8 cellular contexts compared by ENCODE assay signal in the genomic region with DNA sequence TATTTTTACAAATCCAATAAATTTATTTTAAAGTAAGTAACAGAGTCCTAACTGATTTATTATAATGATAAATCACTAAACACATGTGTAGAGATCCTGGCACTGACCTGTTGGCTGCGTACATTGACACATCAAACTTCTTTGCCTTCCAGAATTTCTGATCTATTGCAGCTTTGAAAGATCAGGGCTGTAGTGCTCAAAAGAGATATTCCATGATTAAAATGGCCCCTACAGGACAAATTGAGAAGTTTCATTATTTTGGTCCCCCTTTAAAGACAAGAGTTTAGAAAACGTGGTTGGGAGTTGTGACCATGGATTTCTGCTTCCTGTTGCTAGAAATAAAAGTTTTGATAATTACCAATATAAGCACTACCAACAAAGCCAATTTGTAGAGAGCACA.
DNase-seq lines count a peak whose midpoint lies in the region; ATAC-seq and TF ChIP-seq lines count a peak whose summit lies in the region.

No MANE protein-coding gene starts in this region.

- peak overlapping the region; percentile 49; the same call in 1 of the 2 replicates for H2AFZ ChIP-seq in Loucy (ENCODE audit: low read length)
- H2AFZ ChIP-seq in hepatocyte = no peak overlapping the region

- no peaks in the 10 kb centered on the region for H3K4me1 Mint-ChIP-seq in activated CD4-positive, alpha-beta T cell treated with anti-CD3 and anti-CD28 coated beads for 36 hours

- TF ChIP-seq EP300 in transverse colon (IDR thresholded peaks at IDR 0.05; ENCODE audit: low read depth) = no peak

- in situ Hi-C loops in transverse colon (cut with MboI; ENCODE audit: low pct_ligation_motif_present in 1 of 4, low pct_unique_long_range_greater_than_20kb in 1 of 4, low sequenced_read_pairs in 3 of 4) = loop anchor here in 2 of 4 donors (5.0 to 10.0 kb wide), 2 partner anchors 52 to 139 kb away; no protein-coding TSS in a partner anchor

- no peaks in the 10 kb centered on the region for H3K36me3 ChIP-seq in Loucy (ENCODE audit: insufficient read depth, low read length)
- H3K36me3 ChIP-seq in adipocyte (ENCODE audit: control insufficient read depth, insufficient read depth, low read length, severe bottlenecking) = no peaks in the 10 kb centered on the region
- H3K36me3 ChIP-seq in hepatocyte (replicated peaks; ENCODE audit: insufficient read depth, low read depth) = no peaks in the 10 kb centered on the region
- no peaks in the 10 kb centered on the region for H3K36me3 ChIP-seq in transverse colon

- no peaks in the 10 kb centered on the region for H3F3A ChIP-seq in Loucy (ENCODE audit: low read depth)

- TF ChIP-seq POLR2A in transverse colon (IDR thresholded peaks at IDR 0.05) = no peak

- H3K4me2 ChIP-seq in Loucy (ENCODE audit: low read depth, low read length, poor library complexity, severe bottlenecking) = peak overlapping the region; percentile 58
- H3K4me2 ChIP-seq in hepatocyte = no peak overlapping the region

- H3K27me3 ChIP-seq in Loucy (ENCODE audit: insufficient read depth, low read length, poor library complexity, severe bottlenecking) = no peaks in the 10 kb centered on the region
- no peaks in the 10 kb centered on the region for H3K27me3 ChIP-seq in adipocyte (replicated peaks; ENCODE audit: control insufficient read depth, insufficient read depth, low read length)
- H3K27me3 ChIP-seq in hepatocyte = no peaks in the 10 kb centered on the region
- no peaks in the 10 kb centered on the region for H3K27me3 ChIP-seq in transverse colon

- no peaks in the 10 kb centered on the region for H3K27me3 Mint-ChIP-seq in activated CD4-positive, alpha-beta T cell treated with anti-CD3 and anti-CD28 coated beads for 36 hours

- CTCF ChIA-PET in activated CD4-positive, alpha-beta T cell treated with anti-CD3 and anti-CD28 coated beads for 36 hours (lab: Charles Lee) = interaction anchor here (0.9 kb wide), 1 partner anchor 208 kb away, joined by 3 read pairs; no protein-coding TSS in a partner anchor

- H3K9ac ChIP-seq in Loucy (ENCODE audit: low read depth, low read length, poor library complexity, severe bottlenecking) (no peak overlapping the region), adipocyte (ENCODE audit: low read length) (peak overlapping the region; percentile 32)

- intact Hi-C loops in transverse colon (cut with DNase I; ENCODE audit: low total_unique reads) = loop anchor here (2.0 to 10.0 kb wide), 2 partner anchors 89 to 139 kb away; partner anchors contain the start of gene PDK4
- intact Hi-C loops in activated CD4-positive, alpha-beta T cell treated with anti-CD3 and anti-CD28 coated beads for 36 hours (cut with DNase I, micrococcal nuclease) = loop anchor here in 1 of 2 experiments (1.0 kb wide), 1 partner anchor 157 kb away; no protein-coding TSS in a partner anchor

- H3K9me3 Mint-ChIP-seq in activated CD4-positive, alpha-beta T cell treated with anti-CD3 and anti-CD28 coated beads for 36 hours (ENCODE audit: low read depth) = no peaks in the 10 kb centered on the region

- POLR2A ChIA-PET in activated CD4-positive, alpha-beta T cell treated with anti-CD3 and anti-CD28 coated beads for 36 hours (lab: Charles Lee) = no interaction called here

- H3K4me3 Mint-ChIP-seq in activated CD4-positive, alpha-beta T cell treated with anti-CD3 and anti-CD28 coated beads for 36 hours = no peak overlapping the region

- TF ChIP-seq CTCF in Loucy (conservative IDR thresholded peaks at IDR 0.05; ENCODE audit: low read length) (peak; percentile 69), hepatocyte (IDR thresholded peaks at IDR 0.05; ENCODE audit: poor library complexity) (peak; percentile 76), transverse colon (IDR thresholded peaks at IDR 0.05) (peak; percentile 49 to 83 (median 63))

- no peak for ATAC-seq in activated CD4-positive, alpha-beta T cell treated with anti-CD3 and anti-CD28 coated beads for 36 hours

- no peak overlapping the region for H3K27ac ChIP-seq in hepatocyte
- H3K27ac ChIP-seq in transverse colon = peak overlapping the region in 2 of 4 donors; percentile 11 to 42

- H4K20me1 ChIP-seq in Loucy (ENCODE audit: insufficient read depth, low read length, poor library complexity, severe bottlenecking) (no peaks in the 10 kb centered on the region), hepatocyte (ENCODE audit: insufficient read depth, poor library complexity, severe bottlenecking) (no peaks in the 10 kb centered on the region)

- no peak overlapping the region for H3K27ac Mint-ChIP-seq in activated CD4-positive, alpha-beta T cell treated with anti-CD3 and anti-CD28 coated beads for 36 hours

- H3K4me3 ChIP-seq in Loucy (ENCODE audit: low read length, poor library complexity, severe bottlenecking) (peak overlapping the region; percentile 8), adipocyte (ENCODE audit: low read length) (no peak overlapping the region), hepatocyte (no peak overlapping the region), transverse colon (no peak overlapping the region)

- H3K36me3 Mint-ChIP-seq in activated CD4-positive, alpha-beta T cell treated with anti-CD3 and anti-CD28 coated beads for 36 hours (ENCODE audit: low read depth) = no peaks in the 10 kb centered on the region

- no peaks in the 10 kb centered on the region for H3K9me3 ChIP-seq in Loucy (ENCODE audit: insufficient read depth, low read depth, low read length)
- no peaks in the 10 kb centered on the region for H3K9me3 ChIP-seq in adipocyte (ENCODE audit: control insufficient read depth, low read length)
- H3K9me3 ChIP-seq in hepatocyte (ENCODE audit: low read depth) = no peaks in the 10 kb centered on the region
- H3K9me3 ChIP-seq in transverse colon = no peaks in the 10 kb centered on the region

- DNase-seq in DMS 273 (lab: John Stamatoyannopoulos, UW; ENCODE audit: unreplicated experiment) = peak; percentile 83
- DNase-seq in adipocyte (ENCODE audit: low read depth) = peak; percentile 73
- DNase-seq in hepatocyte (ENCODE audit: low spot score) = peak; percentile 61
- DNase-seq in transverse colon = no peak
- DNase-seq in stimulated activated CD8-positive, alpha-beta memory T cell treated with anti-CD3 and anti-CD28 coated beads, Interleukin-4, amount 100 ng/mL, for 48 hours = no peak
- no peak for DNase-seq in stimulated activated naive CD4-positive, alpha-beta T cell treated with Interleukin-2 at 50 U/mL for 16 hours (lab: John Stamatoyannopoulos, UW)
- DNase-seq in activated CD4-positive, alpha-beta T cell treated with anti-CD3 and anti-CD28 coated beads for 36 hours = no peak

- no peaks in the 10 kb centered on the region for H3K9me2 ChIP-seq in Loucy (replicated peaks; ENCODE audit: low read depth, low read length)
- no peaks in the 10 kb centered on the region for H3K9me2 ChIP-seq in hepatocyte (replicated peaks; ENCODE audit: insufficient read depth)

- peaks cover 7% of the 10 kb centered on the region for H3K4me1 ChIP-seq in Loucy (ENCODE audit: insufficient read depth, low read length, poor library complexity, severe bottlenecking)
- H3K4me1 ChIP-seq in adipocyte (ENCODE audit: control insufficient read depth, insufficient read depth, low read length) = peaks cover 3% of the 10 kb centered on the region
- no peaks in the 10 kb centered on the region for H3K4me1 ChIP-seq in hepatocyte (ENCODE audit: insufficient read depth)
- peaks cover 0 to 12% (median 5%) of the 10 kb centered on the region in 4 donors for H3K4me1 ChIP-seq in transverse colon

- WGBS in hepatocyte (ENCODE audit: low lambda C conversion rate, missing lambda C conversion rate) = 32% methylated on average over 2 of the region's 2 CpGs
- 13 to 14% methylated on average over 2 of the region's 2 CpGs for WGBS in transverse colon (ENCODE audit: low coverage in 1 of 2), 2 donors

- H3K79me2 ChIP-seq in Loucy (ENCODE audit: insufficient read depth, low read length) = no peaks in the 10 kb centered on the region
- no peaks in the 10 kb centered on the region for H3K79me2 ChIP-seq in hepatocyte

Comparison
In these comparisons a context has a peak if more than half of its experiments do, and no peak if none do; other contexts are left out.
1. DNase-seq: peak in DMS 273 (single experiment), adipocyte (single experiment) and hepatocyte (single experiment); none in transverse colon (single experiment), stimulated activated CD8-positive, alpha-beta memory T cell treated with anti-CD3 and anti-CD28 coated beads, Interleukin-4, amount 100 ng/mL, for 48 hours (single experiment), stimulated activated naive CD4-positive, alpha-beta T cell treated with Interleukin-2 at 50 U/mL for 16 hours (single experiment) and activated CD4-positive, alpha-beta T cell treated with anti-CD3 and anti-CD28 coated beads for 36 hours (single experiment).
2. Peak in every context shown above with its lines, with median percentiles within 50 percentile points of each other: CTCF ChIP-seq.